ENCODE assay signal across 15 cellular contexts in genomic region chr7:111863269-111863668, GRCh38.
DNase-seq lines count a peak whose midpoint lies in the region; ATAC-seq and TF ChIP-seq lines count a peak whose summit lies in the region.
"Had no signal": no experiment of that assay in that cellular context is flagged by ENCODE, and none has a peak within 500 bp of the region (broad histone marks: within the 10 kb centered on the region; RNA-seq: fewer than 3 reads in every experiment).

No MANE protein-coding gene starts in this region.

- H3K4me2 ChIP-seq in GM23338: no peak overlapping the region

- TF ChIP-seq CTCF in GM23338 (conservative IDR thresholded peaks at IDR 0.05; ENCODE audit: low read depth in 2 of 2) (no peak), GM13976 (IDR thresholded peaks at IDR 0.05; ENCODE audit: borderline replicate concordance, control extremely low read depth, extremely low read depth, insufficient read depth, missing control alignments) (no peak), adrenal gland (IDR thresholded peaks at IDR 0.05) (no peak)

- no peak overlapping the region for H3K27ac ChIP-seq in GM23338 (ENCODE audit: low read depth)
- no peak overlapping the region for H3K27ac ChIP-seq in adrenal gland

- 80 to 89% (median 87%) methylated on average over 7 of the region's 7 CpGs for WGBS in adrenal gland, 4 donors

- no peaks in the 10 kb centered on the region for H3F3A ChIP-seq in GM23338 (replicated peaks; ENCODE audit: low read depth)

- no peaks in the 10 kb centered on the region for H4K20me1 ChIP-seq in GM23338 (replicated peaks; ENCODE audit: insufficient read depth)

- H3K27me3 ChIP-seq in GM23338 (ENCODE audit: insufficient read depth): no peaks in the 10 kb centered on the region
- H3K27me3 ChIP-seq in adrenal gland: no peaks in the 10 kb centered on the region

- H3K36me3 ChIP-seq in GM23338 (ENCODE audit: insufficient read depth) (no peaks in the 10 kb centered on the region; the same call in 1 of the 2 replicates), adrenal gland (replicated peaks in 1 of 2) (peaks cover 0 to 5% of the 10 kb centered on the region in 2 donors)
- H3K36me3 ChIP-seq: HAP-1 had no signal

- no peaks in the 10 kb centered on the region for H3K79me2 ChIP-seq in GM23338 (replicated peaks; ENCODE audit: insufficient read depth)

- H3K27ac Mint-ChIP-seq in GM23338: 0 out of 2 replicates have a peak overlapping the region, but pooled peaks have one; percentile 44
- H3K27ac Mint-ChIP-seq: CD4-positive, alpha-beta memory T cell; HFFc6 had no signal

- H3K4me1 ChIP-seq in GM23338 (ENCODE audit: insufficient read depth): peaks cover 9% of the 10 kb centered on the region
- no peaks in the 10 kb centered on the region for H3K4me1 ChIP-seq in adrenal gland (replicated peaks in 1 of 2)
- H3K4me1 ChIP-seq: HAP-1 had no signal

- peaks cover 18% of the 10 kb centered on the region for H3K4me1 Mint-ChIP-seq in GM23338

- H3K9me3 Mint-ChIP-seq in GM23338: no peaks in the 10 kb centered on the region; the same call in 2 of the 3 replicates
- H3K9me3 Mint-ChIP-seq: CD4-positive, alpha-beta memory T cell; HFFc6 had no signal

- TF ChIP-seq POLR2A in adrenal gland (IDR thresholded peaks at IDR 0.05): no peak

- in situ Hi-C loops in GM13976 (cut with MboI; ENCODE audit: low sequenced_read_pairs, unreplicated experiment): no loop called here

- H3K27me3 Mint-ChIP-seq in GM23338 (ENCODE audit: insufficient read depth, low read depth, poor library complexity): peaks cover 8% of the 10 kb centered on the region

- H2AFZ ChIP-seq in GM23338: no peak overlapping the region

- 0 out of 2 replicates have a peak, but pooled peaks cover 3% of the 10 kb centered on the region for H3K9me2 ChIP-seq in GM23338 (ENCODE audit: insufficient read depth)

- H3K4me3 Mint-ChIP-seq in GM23338: no peak overlapping the region
- H3K4me3 Mint-ChIP-seq: CD4-positive, alpha-beta memory T cell; HFFc6 had no signal

- no peak for DNase-seq in GM23338 (ENCODE audit: low spot score)
- peak; percentile 69 for DNase-seq in cerebellar cortex (ENCODE audit: low spot score)
- DNase-seq in medulla oblongata (ENCODE audit: extremely low spot score): peak; percentile 21
- no peak for DNase-seq in NCI-H1930 (lab: John Stamatoyannopoulos, UW)
- DNase-seq in GM13976 (ENCODE audit: low spot score): no peak
- no peak for DNase-seq in adrenal gland
- no peak for DNase-seq in activated gamma-delta T cell (lab: John Stamatoyannopoulos, UW)
- DNase-seq: Calu3; CD4-positive, alpha-beta memory T cell; COR-L47; DMS53; DMS79 treated with DMSO at 0.1 percent for 48 hours; GOT3; HFFc6 had no signal

- peaks cover 47% of the 10 kb centered on the region for H3K36me3 Mint-ChIP-seq in GM23338 (ENCODE audit: low read depth)
- H3K36me3 Mint-ChIP-seq: CD4-positive, alpha-beta memory T cell had no signal

- no peak overlapping the region for H3K4me3 ChIP-seq in GM23338
- no peak overlapping the region for H3K4me3 ChIP-seq in adrenal gland
- H3K4me3 ChIP-seq: HAP-1 had no signal

- no peaks in the 10 kb centered on the region for H3K9me3 ChIP-seq in adrenal gland (replicated peaks in 1 of 3)
- H3K9me3 ChIP-seq: HAP-1 had no signal

- intact Hi-C loops in adrenal gland (cut with DNase I): no loop called here

- no peak for ATAC-seq in GM23338

TF ChIP-seq in GM23338, 12 proteins besides CTCF, POLR2A, EP300 and RAD21 (continues in another document):
- no peak for TF ChIP-seq ETS1 (IDR thresholded peaks at IDR 0.05)
- TF ChIP-seq ZNF462 (CRISPR knock-in tag; IDR thresholded peaks at IDR 0.05): no peak
- no peak for TF ChIP-seq EZH2 (IDR thresholded peaks at IDR 0.05; ENCODE audit: low read depth, unreplicated experiment)
- no peak for TF ChIP-seq ZNF331 (CRISPR knock-in tag; IDR thresholded peaks at IDR 0.05; ENCODE audit: low read depth)

Comparison
In these comparisons a context has a peak if more than half of its experiments do, and no peak if none do; other contexts are left out.
1. DNase-seq: peak in cerebellar cortex (single experiment) and medulla oblongata (single experiment); none in GM23338 (single experiment), NCI-H1930 (0 of 2), GM13976 (single experiment), adrenal gland (0 of 7) and activated gamma-delta T cell (single experiment).